9 cellular contexts compared by ENCODE assay signal in the genomic region with DNA sequence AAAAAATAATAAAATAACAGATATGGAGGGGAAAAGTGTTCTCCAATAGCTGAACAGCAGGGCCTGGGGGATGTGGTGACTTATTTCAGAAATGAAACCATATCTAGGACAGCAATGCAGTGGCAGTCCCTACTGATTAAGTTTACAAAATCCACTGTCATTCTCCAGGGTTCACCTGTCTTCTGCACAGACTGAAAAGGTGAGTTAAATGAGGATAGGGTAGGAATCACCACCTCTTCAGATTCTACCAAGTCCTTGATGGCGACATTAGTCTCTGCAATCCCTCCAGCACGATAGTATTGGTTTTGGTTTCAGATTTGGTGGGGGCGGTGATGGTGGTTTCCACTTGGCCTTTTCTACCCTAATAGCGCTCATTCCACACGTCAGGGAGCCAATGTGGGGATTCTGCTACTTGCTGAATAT.
DNase-seq lines count a peak whose midpoint lies in the region; ATAC-seq lines count a peak whose summit lies in the region.
"Had no signal": no experiment of that assay in that cellular context is flagged by ENCODE, and none has a peak within 500 bp of the region (broad histone marks: within the 10 kb centered on the region; RNA-seq: fewer than 3 reads in every experiment).

No MANE protein-coding gene starts in this region.

- peaks cover 14% of the 10 kb centered on the region for H3K4me1 Mint-ChIP-seq in activated naive CD8-positive, alpha-beta T cell treated with anti-CD3 and anti-CD28 coated beads, Interleukin-2, amount 50 U/mL, for 24 hours

- peaks cover 4% of the 10 kb centered on the region for H3K27me3 Mint-ChIP-seq in activated naive CD8-positive, alpha-beta T cell treated with anti-CD3 and anti-CD28 coated beads, Interleukin-2, amount 50 U/mL, for 24 hours

- H3K4me3 Mint-ChIP-seq in activated naive CD8-positive, alpha-beta T cell treated with anti-CD3 and anti-CD28 coated beads, Interleukin-2, amount 50 U/mL, for 24 hours: peak overlapping the region; percentile 46

- no peaks in the 10 kb centered on the region for H3K36me3 Mint-ChIP-seq in activated naive CD8-positive, alpha-beta T cell treated with anti-CD3 and anti-CD28 coated beads, Interleukin-2, amount 50 U/mL, for 24 hours (ENCODE audit: low read depth)

- peak; percentile 42 for DNase-seq in activated naive CD8-positive, alpha-beta T cell treated with anti-CD3 and anti-CD28 coated beads, Interleukin-2, amount 50 U/mL, for 24 hours
- DNase-seq in C1 segment of cervical spinal cord (lab: John Stamatoyannopoulos, UW): no peak
- no peak for DNase-seq in NCI-H187 (lab: John Stamatoyannopoulos, UW)
- DNase-seq in NCI-H1694 (lab: John Stamatoyannopoulos, UW): no peak
- no peak for DNase-seq in NCI-H2029 treated with DMSO at 0.1 percent for 48 hours (lab: John Stamatoyannopoulos, UW)
- DNase-seq: SW 1271 had no signal

- H3K9me3 Mint-ChIP-seq in activated naive CD8-positive, alpha-beta T cell treated with anti-CD3 and anti-CD28 coated beads, Interleukin-2, amount 50 U/mL, for 24 hours: no peaks in the 10 kb centered on the region

- no peak overlapping the region for H3K27ac Mint-ChIP-seq in activated naive CD8-positive, alpha-beta T cell treated with anti-CD3 and anti-CD28 coated beads, Interleukin-2, amount 50 U/mL, for 24 hours

- ATAC-seq in GM18517 (IDR thresholded peaks at IDR 0.05; ENCODE audit: unreplicated experiment): peak; percentile 97
- peak; percentile 94 for ATAC-seq in GM21360 (IDR thresholded peaks at IDR 0.05; ENCODE audit: unreplicated experiment)
- peak; percentile 92 for ATAC-seq in HG03135 (IDR thresholded peaks at IDR 0.05; ENCODE audit: unreplicated experiment)
- ATAC-seq in activated naive CD8-positive, alpha-beta T cell treated with anti-CD3 and anti-CD28 coated beads, Interleukin-2, amount 50 U/mL, for 24 hours: peak; percentile 85
